ENCODE assay signal across 1 cellular context in the genomic region with DNA sequence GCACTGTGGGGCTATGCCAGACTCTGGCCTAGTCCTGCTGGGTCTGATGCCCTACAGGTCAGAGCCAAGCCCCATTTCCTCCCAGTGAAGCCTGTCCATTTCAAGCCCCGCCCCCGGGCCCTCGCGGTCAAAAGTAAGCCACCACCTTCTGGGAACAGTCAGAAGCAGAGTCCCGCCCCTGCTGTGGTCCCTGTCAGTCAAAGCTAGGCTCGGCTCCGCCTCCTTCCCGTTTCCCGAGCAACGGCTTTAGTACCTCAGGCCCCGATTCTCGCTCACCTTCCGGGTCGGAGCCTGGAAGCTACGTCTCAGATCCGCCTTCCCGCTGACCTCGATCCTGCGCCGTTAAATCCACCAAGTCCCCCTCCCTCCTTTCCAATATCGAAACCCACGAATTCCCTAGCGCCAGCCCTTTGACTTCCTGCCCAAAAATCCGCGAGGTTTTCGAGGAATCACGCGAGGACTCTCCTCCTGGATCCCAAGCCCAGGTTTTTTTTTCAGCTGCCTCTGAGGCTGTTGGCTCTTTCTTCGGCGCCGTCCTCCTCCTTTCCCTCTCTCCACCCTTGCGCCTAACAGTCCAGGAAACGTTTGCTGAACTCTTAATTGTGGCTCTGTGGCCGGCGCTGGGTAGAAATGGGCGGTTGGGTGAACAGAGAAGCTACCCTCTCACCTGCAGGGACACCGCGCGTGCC.
TF ChIP-seq lines count a peak whose summit lies in the region.

No MANE protein-coding gene starts in this region.

TF ChIP-seq in K562, 482 proteins besides CTCF, POLR2A, EP300 and RAD21 (continued from another document and continues in another):
- TF ChIP-seq REST (CRISPR knock-in tag; IDR thresholded peaks at IDR 0.05; ENCODE audit: low read depth), result no peak
- peak; percentile 79 for TF ChIP-seq GABPA (tag; conservative IDR thresholded peaks at IDR 0.05; ENCODE audit: low read depth)
- TF ChIP-seq CBFA2T3 (IDR thresholded peaks at IDR 0.05), result no peak
- TF ChIP-seq LEF1 (IDR thresholded peaks at IDR 0.05), result no peak
- no peak for TF ChIP-seq GABPB2 (CRISPR knock-in tag; conservative IDR thresholded peaks at IDR 0.05)
- TF ChIP-seq MTA3 (IDR thresholded peaks at IDR 0.05; ENCODE audit: borderline replicate concordance), result 0 out of 2 replicates have a peak, but pooled peaks have one; percentile 28
- no peak for TF ChIP-seq FOXM1 (IDR thresholded peaks at IDR 0.05; ENCODE audit: low read depth)
- no peak for TF ChIP-seq FOXM1 (CRISPR knock-in tag; IDR thresholded peaks at IDR 0.05; ENCODE audit: low read depth)
- no peak for TF ChIP-seq RBM22 (IDR thresholded peaks at IDR 0.05; ENCODE audit: low read depth, low read length, poor library complexity, severe bottlenecking)
- TF ChIP-seq HDAC8 (tag; IDR thresholded peaks at IDR 0.05), result no peak
- TF ChIP-seq, protein P1, sequence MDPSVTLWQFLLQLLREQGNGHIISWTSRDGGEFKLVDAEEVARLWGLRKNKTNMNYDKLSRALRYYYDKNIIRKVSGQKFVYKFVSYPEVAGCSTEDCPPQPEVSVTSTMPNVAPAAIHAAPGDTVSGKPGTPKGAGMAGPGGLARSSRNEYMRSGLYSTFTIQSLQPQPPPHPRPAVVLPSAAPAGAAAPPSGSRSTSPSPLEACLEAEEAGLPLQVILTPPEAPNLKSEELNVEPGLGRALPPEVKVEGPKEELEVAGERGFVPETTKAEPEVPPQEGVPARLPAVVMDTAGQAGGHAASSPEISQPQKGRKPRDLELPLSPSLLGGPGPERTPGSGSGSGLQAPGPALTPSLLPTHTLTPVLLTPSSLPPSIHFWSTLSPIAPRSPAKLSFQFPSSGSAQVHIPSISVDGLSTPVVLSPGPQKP (CRISPR knock-in tag; IDR thresholded peaks at IDR 0.05), result no peak
- no peak for TF ChIP-seq PHF21A (IDR thresholded peaks at IDR 0.05; ENCODE audit: borderline replicate concordance, low read depth)
- TF ChIP-seq MEIS2 (IDR thresholded peaks at IDR 0.05; ENCODE audit: partially characterized antibody), result peak; percentile 59
- TF ChIP-seq HNRNPUL1 (IDR thresholded peaks at IDR 0.05; ENCODE audit: low read length), result no peak
- TF ChIP-seq DACH1 (IDR thresholded peaks at IDR 0.05; ENCODE audit: partially characterized antibody), result no peak
- TF ChIP-seq NCOR1 (IDR thresholded peaks at IDR 0.05), result no peak
- TF ChIP-seq CTBP1 (IDR thresholded peaks at IDR 0.05; ENCODE audit: borderline replicate concordance), result no peak
- TF ChIP-seq ZBTB34 (CRISPR knock-in tag; IDR thresholded peaks at IDR 0.05), result no peak
- no peak for TF ChIP-seq TCF7L2 (IDR thresholded peaks at IDR 0.05; ENCODE audit: low read depth, low read length)
- no peak for TF ChIP-seq XRCC3 (IDR thresholded peaks at IDR 0.05)
- no peak for TF ChIP-seq CBX5 (IDR thresholded peaks at IDR 0.05; ENCODE audit: borderline replicate concordance, low read depth)
- no peak for TF ChIP-seq ZNF212 (CRISPR knock-in tag; IDR thresholded peaks at IDR 0.05)
- TF ChIP-seq, protein P2, sequence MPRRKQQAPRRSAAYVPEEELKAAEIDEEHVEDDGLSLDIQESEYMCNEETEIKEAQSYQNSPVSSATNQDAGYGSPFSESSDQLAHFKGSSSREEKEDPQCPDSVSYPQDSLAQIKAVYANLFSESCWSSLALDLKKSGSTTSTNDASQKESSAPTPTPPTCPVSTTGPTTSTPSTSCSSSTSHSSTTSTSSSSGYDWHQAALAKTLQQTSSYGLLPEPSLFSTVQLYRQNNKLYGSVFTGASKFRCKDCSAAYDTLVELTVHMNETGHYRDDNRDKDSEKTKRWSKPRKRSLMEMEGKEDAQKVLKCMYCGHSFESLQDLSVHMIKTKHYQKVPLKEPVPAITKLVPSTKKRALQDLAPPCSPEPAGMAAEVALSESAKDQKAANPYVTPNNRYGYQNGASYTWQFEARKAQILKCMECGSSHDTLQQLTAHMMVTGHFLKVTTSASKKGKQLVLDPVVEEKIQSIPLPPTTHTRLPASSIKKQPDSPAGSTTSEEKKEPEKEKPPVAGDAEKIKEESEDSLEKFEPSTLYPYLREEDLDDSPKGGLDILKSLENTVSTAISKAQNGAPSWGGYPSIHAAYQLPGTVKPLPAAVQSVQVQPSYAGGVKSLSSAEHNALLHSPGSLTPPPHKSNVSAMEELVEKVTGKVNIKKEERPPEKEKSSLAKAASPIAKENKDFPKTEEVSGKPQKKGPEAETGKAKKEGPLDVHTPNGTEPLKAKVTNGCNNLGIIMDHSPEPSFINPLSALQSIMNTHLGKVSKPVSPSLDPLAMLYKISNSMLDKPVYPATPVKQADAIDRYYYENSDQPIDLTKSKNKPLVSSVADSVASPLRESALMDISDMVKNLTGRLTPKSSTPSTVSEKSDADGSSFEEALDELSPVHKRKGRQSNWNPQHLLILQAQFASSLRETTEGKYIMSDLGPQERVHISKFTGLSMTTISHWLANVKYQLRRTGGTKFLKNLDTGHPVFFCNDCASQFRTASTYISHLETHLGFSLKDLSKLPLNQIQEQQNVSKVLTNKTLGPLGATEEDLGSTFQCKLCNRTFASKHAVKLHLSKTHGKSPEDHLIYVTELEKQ (CRISPR knock-in tag; IDR thresholded peaks at IDR 0.05), result no peak
- TF ChIP-seq GATA2 (CRISPR knock-in tag; IDR thresholded peaks at IDR 0.05), result no peak
- TF ChIP-seq SRSF9 (IDR thresholded peaks at IDR 0.05; ENCODE audit: borderline replicate concordance, low read depth, low read length), result no peak
- no peak for TF ChIP-seq NCOA2 (IDR thresholded peaks at IDR 0.05; ENCODE audit: partially characterized antibody in 2 of 2)
- no peak for TF ChIP-seq ZNF197 (CRISPR knock-in tag; IDR thresholded peaks at IDR 0.05; ENCODE audit: low read depth)
- no peak for TF ChIP-seq ZC3H8 (IDR thresholded peaks at IDR 0.05)
- TF ChIP-seq THRAP3 (IDR thresholded peaks at IDR 0.05; ENCODE audit: borderline replicate concordance), result no peak
- no peak for TF ChIP-seq JUNB (CRISPR knock-in tag; conservative IDR thresholded peaks at IDR 0.05)
- no peak for TF ChIP-seq ARID3B (CRISPR knock-in tag; IDR thresholded peaks at IDR 0.05; ENCODE audit: borderline replicate concordance)
- TF ChIP-seq, protein P3, sequence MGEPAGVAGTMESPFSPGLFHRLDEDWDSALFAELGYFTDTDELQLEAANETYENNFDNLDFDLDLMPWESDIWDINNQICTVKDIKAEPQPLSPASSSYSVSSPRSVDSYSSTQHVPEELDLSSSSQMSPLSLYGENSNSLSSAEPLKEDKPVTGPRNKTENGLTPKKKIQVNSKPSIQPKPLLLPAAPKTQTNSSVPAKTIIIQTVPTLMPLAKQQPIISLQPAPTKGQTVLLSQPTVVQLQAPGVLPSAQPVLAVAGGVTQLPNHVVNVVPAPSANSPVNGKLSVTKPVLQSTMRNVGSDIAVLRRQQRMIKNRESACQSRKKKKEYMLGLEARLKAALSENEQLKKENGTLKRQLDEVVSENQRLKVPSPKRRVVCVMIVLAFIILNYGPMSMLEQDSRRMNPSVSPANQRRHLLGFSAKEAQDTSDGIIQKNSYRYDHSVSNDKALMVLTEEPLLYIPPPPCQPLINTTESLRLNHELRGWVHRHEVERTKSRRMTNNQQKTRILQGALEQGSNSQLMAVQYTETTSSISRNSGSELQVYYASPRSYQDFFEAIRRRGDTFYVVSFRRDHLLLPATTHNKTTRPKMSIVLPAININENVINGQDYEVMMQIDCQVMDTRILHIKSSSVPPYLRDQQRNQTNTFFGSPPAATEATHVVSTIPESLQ (CRISPR knock-in tag; IDR thresholded peaks at IDR 0.05), result no peak
- TF ChIP-seq, protein P4, sequence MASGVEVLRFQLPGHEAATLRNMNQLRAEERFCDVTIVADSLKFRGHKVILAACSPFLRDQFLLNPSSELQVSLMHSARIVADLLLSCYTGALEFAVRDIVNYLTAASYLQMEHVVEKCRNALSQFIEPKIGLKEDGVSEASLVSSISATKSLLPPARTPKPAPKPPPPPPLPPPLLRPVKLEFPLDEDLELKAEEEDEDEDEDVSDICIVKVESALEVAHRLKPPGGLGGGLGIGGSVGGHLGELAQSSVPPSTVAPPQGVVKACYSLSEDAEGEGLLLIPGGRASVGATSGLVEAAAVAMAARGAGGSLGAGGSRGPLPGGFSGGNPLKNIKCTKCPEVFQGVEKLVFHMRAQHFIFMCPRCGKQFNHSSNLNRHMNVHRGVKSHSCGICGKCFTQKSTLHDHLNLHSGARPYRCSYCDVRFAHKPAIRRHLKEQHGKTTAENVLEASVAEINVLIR (CRISPR knock-in tag; IDR thresholded peaks at IDR 0.05), result no peak
- TF ChIP-seq MCM5 (IDR thresholded peaks at IDR 0.05; ENCODE audit: low read depth), result no peak
- TF ChIP-seq ZNF764 (CRISPR knock-in tag; IDR thresholded peaks at IDR 0.05; ENCODE audit: low read depth), result no peak
- peak; percentile 72 for TF ChIP-seq RBFOX2 (IDR thresholded peaks at IDR 0.05; ENCODE audit: low read depth, low read length)
- peak; percentile 29; the same call in 1 of the 2 replicates for TF ChIP-seq EP400 (IDR thresholded peaks at IDR 0.05)
- TF ChIP-seq RHOXF2B (CRISPR knock-in tag; conservative IDR thresholded peaks at IDR 0.05), result no peak
- TF ChIP-seq ESRRB (CRISPR knock-in tag; IDR thresholded peaks at IDR 0.05; ENCODE audit: borderline replicate concordance), result no peak
- TF ChIP-seq JUND (IDR thresholded peaks at IDR 0.05; ENCODE audit: borderline replicate concordance, low read depth, low read length), result no peak
- no peak for TF ChIP-seq JUND (tag; IDR thresholded peaks at IDR 0.05; ENCODE audit: borderline replicate concordance, low read depth, low read length)
- no peak for TF ChIP-seq KDM5B (IDR thresholded peaks at IDR 0.05; ENCODE audit: insufficient replicate concordance, low read depth, low read length)
- no peak for TF ChIP-seq KAT2B (IDR thresholded peaks at IDR 0.05; ENCODE audit: low read depth, low read length)
- no peak for TF ChIP-seq HNRNPH1 (optimal IDR thresholded peaks at IDR 0.05; ENCODE audit: low read depth, low read length)
- TF ChIP-seq ZNF431 (CRISPR knock-in tag; IDR thresholded peaks at IDR 0.05), result no peak
- TF ChIP-seq ATF7 (IDR thresholded peaks at IDR 0.05), result peak; percentile 33; the same call in 1 of the 2 replicates
- no peak for TF ChIP-seq ZNF217 (CRISPR knock-in tag; IDR thresholded peaks at IDR 0.05)
- TF ChIP-seq NR1H2 (CRISPR knock-in tag; IDR thresholded peaks at IDR 0.05), result no peak
- no peak for TF ChIP-seq MEF2A (IDR thresholded peaks at IDR 0.05; ENCODE audit: control insufficient read depth, low read depth, low read length)
- no peak for TF ChIP-seq ZFP36 (IDR thresholded peaks at IDR 0.05; ENCODE audit: low read depth, low read length, partially characterized antibody)
